ENCODE assay signal across 1 cellular context in genomic region chr15:67118808-67119207, GRCh38.
TF ChIP-seq lines count a peak whose summit lies in the region.

No MANE protein-coding gene starts in this region.

TF ChIP-seq in K562, 482 proteins besides CTCF, POLR2A, EP300 and RAD21 (continued from another document and continues in another):
- TF ChIP-seq CHD7 (IDR thresholded peaks at IDR 0.05; ENCODE audit: low read depth, low read length) (no peak), MIER1 (IDR thresholded peaks at IDR 0.05; ENCODE audit: low read depth) (no peak), FOSL1 (tag; conservative IDR thresholded peaks at IDR 0.05) (peak; percentile 84), MLLT1 (IDR thresholded peaks at IDR 0.05) (peak in 1 of 2 experiments; percentile 95; a peak in 2 of 4 replicates), PTBP1 (IDR thresholded peaks at IDR 0.05; ENCODE audit: low read depth, low read length) (no peak), SRSF9 (IDR thresholded peaks at IDR 0.05; ENCODE audit: borderline replicate concordance, low read depth, low read length) (no peak), NEUROD1 (IDR thresholded peaks at IDR 0.05; ENCODE audit: borderline replicate concordance, low read depth, low read length, partially characterized antibody) (no peak), CHD1 (IDR thresholded peaks at IDR 0.05; ENCODE audit: low read length) (no peak), ZHX1 (conservative IDR thresholded peaks at IDR 0.05; ENCODE audit: low read length) (no peak), MAFG (tag; conservative IDR thresholded peaks at IDR 0.05) (no peak), SP2 (IDR thresholded peaks at IDR 0.05; ENCODE audit: extremely low read depth, low read depth, low read length, poor library complexity, severe bottlenecking) (no peak), ZEB2 (IDR thresholded peaks at IDR 0.05) (peak; percentile 49; the same call in 1 of the 2 replicates), U2AF1 (optimal IDR thresholded peaks at IDR 0.05; ENCODE audit: low read depth, low read length) (no peak), CEBPG (CRISPR knock-in tag; IDR thresholded peaks at IDR 0.05) (peak; percentile 20; the same call in 1 of the 2 replicates), CEBPG (tag; conservative IDR thresholded peaks at IDR 0.05 in 1 of 2, IDR thresholded peaks at IDR 0.05 in 1 of 2) (no peak), EP400 (IDR thresholded peaks at IDR 0.05) (no peak), ZNF589 (CRISPR knock-in tag; IDR thresholded peaks at IDR 0.05; ENCODE audit: low read depth) (no peak), SOX6 (IDR thresholded peaks at IDR 0.05) (no peak), TAF1 (IDR thresholded peaks at IDR 0.05; ENCODE audit: control insufficient read depth, extremely low read depth, insufficient read depth, low read length, severe bottlenecking) (no peak), MAFF (IDR thresholded peaks at IDR 0.05; ENCODE audit: low read length) (no peak), TAF7 (tag; IDR thresholded peaks at IDR 0.05) (no peak), HMG20B (CRISPR knock-in tag; IDR thresholded peaks at IDR 0.05) (no peak), HCFC1 (IDR thresholded peaks at IDR 0.05; ENCODE audit: low read depth, low read length) (no peak), MEF2A (IDR thresholded peaks at IDR 0.05; ENCODE audit: control insufficient read depth, low read depth, low read length) (no peak), HLTF (IDR thresholded peaks at IDR 0.05) (no peak), PRDM10 (IDR thresholded peaks at IDR 0.05; ENCODE audit: partially characterized antibody) (peak; percentile 57), SRSF3 (IDR thresholded peaks at IDR 0.05; ENCODE audit: insufficient read depth, low read length) (no peak), HMGN3 (IDR thresholded peaks at IDR 0.05; ENCODE audit: borderline replicate concordance, extremely low read depth, insufficient read length, low read depth, low read length) (no peak), ZMIZ1 (IDR thresholded peaks at IDR 0.05; ENCODE audit: low read depth in 2 of 2, low read length in 2 of 2) (0 out of 4 replicates have a peak, but pooled peaks of 1 of the 2 experiments have one; percentile 23), TFAM (CRISPR knock-in tag; conservative IDR thresholded peaks at IDR 0.05) (no peak), NR2C2 (CRISPR knock-in tag; IDR thresholded peaks at IDR 0.05) (peak; percentile 36; the same call in 1 of the 2 replicates), NR2C2 (tag; IDR thresholded peaks at IDR 0.05) (no peak), JUN (IDR thresholded peaks at IDR 0.05; ENCODE audit: borderline replicate concordance, low read depth, low read length) (peak; percentile 75), JUN (CRISPR knock-in tag; IDR thresholded peaks at IDR 0.05; ENCODE audit: borderline replicate concordance) (no peak), SRF (CRISPR knock-in tag; IDR thresholded peaks at IDR 0.05) (no peak), ZNF766 (CRISPR knock-in tag; conservative IDR thresholded peaks at IDR 0.05) (no peak), EGR1 (conservative IDR thresholded peaks at IDR 0.05) (no peak), SAFB (IDR thresholded peaks at IDR 0.05; ENCODE audit: borderline replicate concordance, low read depth, low read length) (no peak), JUND (IDR thresholded peaks at IDR 0.05; ENCODE audit: borderline replicate concordance, low read depth, low read length) (peak; percentile 83), JUND (tag; IDR thresholded peaks at IDR 0.05; ENCODE audit: borderline replicate concordance, low read depth, low read length) (peak; percentile 80; the same call in 2 of the 3 replicates), ZNF75A (CRISPR knock-in tag; IDR thresholded peaks at IDR 0.05) (no peak), MTF1 (CRISPR knock-in tag; IDR thresholded peaks at IDR 0.05; ENCODE audit: borderline replicate concordance) (no peak)
